ENCODE assay signal across 8 cellular contexts in the genomic region with DNA sequence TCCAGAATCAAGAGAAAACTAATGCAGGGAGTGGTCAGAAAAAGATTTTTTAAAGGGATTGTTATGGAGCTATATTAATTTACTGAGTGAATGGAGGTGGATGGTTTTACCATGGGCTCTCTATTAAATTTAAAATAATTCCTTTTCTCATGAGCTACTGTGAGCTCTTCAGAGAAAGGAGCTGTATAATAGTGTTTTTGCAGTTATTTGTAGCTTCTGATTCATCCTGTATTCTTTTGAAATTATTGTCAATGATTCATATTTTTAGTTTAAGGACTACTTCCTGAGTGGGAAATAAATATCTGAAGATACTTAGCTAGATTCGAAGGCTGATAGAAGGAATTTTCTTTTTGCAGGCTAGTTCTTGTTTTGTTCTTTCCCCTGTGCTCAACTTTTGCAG. TPM values are rescaled to one million over a fixed set of nuclear protein-coding genes. Genes with fewer than 3 reads are reported as not detected.
A peak's percentile ranks its signal among the peaks of the same experiment; 100 is the strongest.
DNase-seq lines count a peak whose midpoint lies in the region; TF ChIP-seq lines count a peak whose summit lies in the region.
"Not testable (repeated sequence)": the region's sequence is repeated elsewhere in the genome, so short reads cannot be mapped to it uniquely, and the experiment has no call there.

No MANE protein-coding gene starts in this region.

- H3K27ac Mint-ChIP-seq in Calu3 (ENCODE audit: unreplicated experiment) (peak overlapping the region; percentile 64), endothelial cell (ENCODE audit: unreplicated experiment) (peak overlapping the region; percentile 75)
- not testable (repeated sequence) for H3K27ac Mint-ChIP-seq in neural progenitor cell

- H3K79me2 ChIP-seq in neural progenitor cell (ENCODE audit: low read depth), result peaks cover 77% of the 10 kb centered on the region

- H3K4me3 Mint-ChIP-seq in Calu3 (ENCODE audit: low read depth, unreplicated experiment) (peak overlapping the region; percentile 67), endothelial cell (ENCODE audit: unreplicated experiment) (peak overlapping the region; percentile 98), neural progenitor cell (peak overlapping the region; percentile 96)

- not testable (repeated sequence) for H3K4me1 ChIP-seq in ascending aorta; iPS-20b (ENCODE audit: insufficient read depth, low read length); neural progenitor cell
- peaks cover 0 to 58% (median 20%) of the 10 kb centered on the region in 4 donors for H3K4me1 ChIP-seq in tibial artery

- not testable (repeated sequence) for H3K9me3 Mint-ChIP-seq in Calu3 (ENCODE audit: low read depth, unreplicated experiment); endothelial cell (ENCODE audit: unreplicated experiment); neural progenitor cell

- H4K20me1 ChIP-seq in neural progenitor cell (ENCODE audit: low read depth), result peaks cover 43% of the 10 kb centered on the region

- intact Hi-C loops in Calu3 (cut with micrococcal nuclease; ENCODE audit: unreplicated experiment), result loop anchor here (10.0 kb wide), 1 partner anchor 58 kb away; the partner anchor contains the start of gene METTL2B
- intact Hi-C loops in ascending aorta (cut with DNase I); tibial artery (cut with DNase I; ENCODE audit: low total_unique reads): not testable (repeated sequence)

- not testable (repeated sequence) for H3F3A ChIP-seq in neural progenitor cell (ENCODE audit: low read depth)

- not testable (repeated sequence) for H3K27me3 Mint-ChIP-seq in Calu3 (ENCODE audit: unreplicated experiment); endothelial cell (ENCODE audit: unreplicated experiment); neural progenitor cell (ENCODE audit: insufficient read depth, low read depth)

- not testable (repeated sequence) for H3K27me3 ChIP-seq in WERI-Rb-1 (ENCODE audit: insufficient read depth, low read depth, severe bottlenecking); ascending aorta; iPS-20b (ENCODE audit: insufficient read depth, low read length); neural progenitor cell; tibial artery

- BruUV-seq in Calu3 (replicated peaks; lab: Mats Ljungman, UMichigan), result not testable (repeated sequence)

- not testable (repeated sequence) for DNase-seq in Calu3; Jurkat, Clone E6-1 (ENCODE audit: low read depth, low spot score); WERI-Rb-1; ascending aorta (ENCODE audit: low spot score in 2 of 2); endothelial cell (ENCODE audit: low spot score); neural progenitor cell (ENCODE audit: low spot score); tibial artery

- H3K36me3 ChIP-seq in WERI-Rb-1, neural progenitor cell, tibial artery: not testable (repeated sequence)
- peaks cover 0 to 16% of the 10 kb centered on the region in 2 donors for H3K36me3 ChIP-seq in ascending aorta
- peaks cover 12% of the 10 kb centered on the region; the same call in 1 of the 2 replicates for H3K36me3 ChIP-seq in iPS-20b (ENCODE audit: insufficient read depth, low read depth, low read length)

- H3K9ac ChIP-seq in iPS-20b (ENCODE audit: low read depth, low read length) (peak overlapping the region; percentile 84; the same call in 1 of the 2 replicates), neural progenitor cell (peak overlapping the region; percentile 100)

- H3K36me3 Mint-ChIP-seq in Calu3 (ENCODE audit: insufficient read depth, unreplicated experiment) (peaks cover 56% of the 10 kb centered on the region), endothelial cell (ENCODE audit: low read depth, unreplicated experiment) (peaks cover 19% of the 10 kb centered on the region), neural progenitor cell (peaks cover 15% of the 10 kb centered on the region)

- H3K27ac ChIP-seq in WERI-Rb-1; iPS-20b (ENCODE audit: low read length); neural progenitor cell: not testable (repeated sequence)
- H3K27ac ChIP-seq in ascending aorta (peak overlapping the region; percentile 94 to 100), tibial artery (peak overlapping the region; percentile 28 to 92)

- CTCF ChIA-PET in Calu3 (lab: Charles Lee), result not testable (repeated sequence)

- H3K9me3 ChIP-seq in WERI-Rb-1 (ENCODE audit: severe bottlenecking); ascending aorta; iPS-20b (ENCODE audit: insufficient read depth, low read depth, low read length); neural progenitor cell (ENCODE audit: low read depth); tibial artery: not testable (repeated sequence)

- not testable (repeated sequence) for TF ChIP-seq CTCF in Calu3 (IDR thresholded peaks at IDR 0.05; ENCODE audit: unreplicated experiment); WERI-Rb-1 (IDR thresholded peaks at IDR 0.05; ENCODE audit: low read depth, low read length); ascending aorta (IDR thresholded peaks at IDR 0.05); endothelial cell (IDR thresholded peaks at IDR 0.05; ENCODE audit: unreplicated experiment); neural progenitor cell (IDR thresholded peaks at IDR 0.05); tibial artery (IDR thresholded peaks at IDR 0.05)

- peak overlapping the region; percentile 78 for H3K4me3 ChIP-seq in Jurkat, Clone E6-1 (ENCODE audit: low read length)
- H3K4me3 ChIP-seq in WERI-Rb-1 (ENCODE audit: low read depth, low read length) (peak overlapping the region; percentile 77; the same call in 1 of the 2 replicates), ascending aorta (peak overlapping the region; percentile 100), iPS-20b (ENCODE audit: low read length) (peak overlapping the region; percentile 73), neural progenitor cell (peak overlapping the region; percentile 81), tibial artery (peak overlapping the region; percentile 76 to 98)

- H3K4me1 Mint-ChIP-seq in Calu3 (ENCODE audit: low read depth, unreplicated experiment), result not testable (repeated sequence)
- peaks cover 23% of the 10 kb centered on the region for H3K4me1 Mint-ChIP-seq in endothelial cell (ENCODE audit: unreplicated experiment)
- peaks cover 24% of the 10 kb centered on the region for H3K4me1 Mint-ChIP-seq in neural progenitor cell

- H3K4me2 ChIP-seq in neural progenitor cell, result peak overlapping the region; percentile 93

- not testable (repeated sequence) for H2AFZ ChIP-seq in neural progenitor cell (replicated peaks)

RNA-seq across cellular contexts. Expression of gene METTL2B, which starts 56.4 kb away (rescaled TPM):
- total RNA-seq in Calu3 (2022) (29.7 and 30.0 TPM in 2 replicates), ascending aorta (37.4 TPM), endothelial cell (ENCODE audit: unreplicated experiment) (26.9 TPM), neural progenitor cell (ENCODE audit: low replicate concordance) (43.1 and 50.1 TPM in 2 replicates)
- polyA plus RNA-seq in Jurkat, Clone E6-1 (2012; ENCODE audit: insufficient read depth, insufficient read length), result 27.0 TPM
